17 cellular contexts compared by ENCODE assay signal in the genomic region with DNA sequence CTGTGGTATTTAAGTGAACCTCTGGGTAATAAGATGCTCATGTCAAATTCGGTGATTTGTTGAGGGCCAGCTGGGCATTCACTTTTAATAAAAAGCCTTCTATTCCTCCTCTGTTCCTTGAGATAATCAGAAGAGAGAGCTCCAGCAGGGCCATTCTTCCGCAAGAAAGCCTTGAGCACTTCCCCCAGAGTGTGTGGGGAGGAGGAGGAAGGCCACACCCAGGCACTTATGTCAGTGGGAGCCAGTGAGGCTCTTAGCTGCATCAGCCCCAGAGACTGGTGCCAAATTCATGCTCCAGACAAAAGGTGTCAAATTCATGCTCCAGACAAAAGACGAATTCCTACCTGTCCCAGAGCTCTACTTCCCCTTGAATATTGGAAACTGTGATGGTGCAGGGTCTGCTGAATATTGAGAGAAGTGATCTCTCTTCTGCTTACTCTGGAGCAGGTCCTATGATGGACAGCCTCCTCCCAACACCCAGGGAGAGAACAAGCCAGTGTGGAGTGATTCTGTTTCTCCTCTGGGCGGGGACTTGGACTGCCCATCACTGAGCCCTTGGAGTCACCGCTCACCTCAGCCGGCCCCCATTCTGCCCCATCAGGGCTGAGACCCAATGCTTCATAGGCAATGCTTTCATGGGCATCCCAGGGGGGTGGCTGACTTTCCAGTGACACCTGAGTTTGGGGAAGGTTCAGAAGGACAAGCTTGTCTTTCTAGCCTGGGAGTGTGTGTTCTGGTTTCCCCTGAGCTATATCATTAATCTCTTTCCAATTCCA.
DNase-seq lines count a peak whose midpoint lies in the region; ATAC-seq and TF ChIP-seq lines count a peak whose summit lies in the region.
"Had no signal": no experiment of that assay in that cellular context is flagged by ENCODE, and none has a peak within 500 bp of the region (broad histone marks: within the 10 kb centered on the region; RNA-seq: fewer than 3 reads in every experiment).

No MANE protein-coding gene starts in this region.

- H3K27me3 Mint-ChIP-seq in WTC11 (ENCODE audit: low read depth): no peaks in the 10 kb centered on the region
- H3K27me3 Mint-ChIP-seq in memory B cell: peaks cover 4% of the 10 kb centered on the region

- H3K9me3 ChIP-seq in gastroesophageal sphincter: no peaks in the 10 kb centered on the region
- H3K9me3 ChIP-seq: A549 had no signal

- H3K36me3 ChIP-seq in gastroesophageal sphincter: no peaks in the 10 kb centered on the region

- POLR2A ChIA-PET in WTC11 (lab: Charles Lee): no interaction called here

- H3K27ac Mint-ChIP-seq in WTC11 (no peak overlapping the region), memory B cell (peak overlapping the region; percentile 56)

- TF ChIP-seq EP300 in gastroesophageal sphincter (IDR thresholded peaks at IDR 0.05): no peak

- H3K4me1 ChIP-seq in gastroesophageal sphincter: no peaks in the 10 kb centered on the region
- H3K4me1 ChIP-seq: A549 had no signal

- ATAC-seq in WTC11: peak; percentile 50
- ATAC-seq in memory B cell (ENCODE audit: low read depth): no peak
- ATAC-seq in gastroesophageal sphincter: no peak
- no peak for ATAC-seq in HG03280 (IDR thresholded peaks at IDR 0.05; ENCODE audit: unreplicated experiment)
- ATAC-seq: A549 had no signal

- WGBS in gastroesophageal sphincter (ENCODE audit: low coverage in 1 of 2), 2 donors: 86% methylated on average over 1 to 2 of the region's 6 CpGs

- no peak overlapping the region for H3K4me3 ChIP-seq in gastroesophageal sphincter
- H3K4me3 ChIP-seq: A549 had no signal

- TF ChIP-seq POLR2A in gastroesophageal sphincter (IDR thresholded peaks at IDR 0.05): no peak

- TF ChIP-seq CTCF in C4-2B (conservative IDR thresholded peaks at IDR 0.05): no peak
- no peak for TF ChIP-seq CTCF in WTC11 (IDR thresholded peaks at IDR 0.05)
- no peak for TF ChIP-seq CTCF in gastroesophageal sphincter (IDR thresholded peaks at IDR 0.05)

- no peaks in the 10 kb centered on the region for H3K27me3 ChIP-seq in gastroesophageal sphincter

- H3K4me1 Mint-ChIP-seq in WTC11 (peaks cover 52% of the 10 kb centered on the region), memory B cell (peaks cover 29% of the 10 kb centered on the region)

- no peak overlapping the region for H3K4me3 Mint-ChIP-seq in WTC11
- no peak overlapping the region for H3K4me3 Mint-ChIP-seq in memory B cell
- H3K4me3 Mint-ChIP-seq: CD14-positive monocyte had no signal

- DNase-seq in NCI-H69 (lab: John Stamatoyannopoulos, UW) (peak; percentile 47), WTC11 (ENCODE audit: low spot score) (no peak), memory B cell (ENCODE audit: low spot score in 2 of 2) (no peak), SIG-M5 treated with dmso at 0.1 percent for 504 hours (lab: John Stamatoyannopoulos, UW; ENCODE audit: unreplicated experiment) (no peak), NCI-H1436 (lab: John Stamatoyannopoulos, UW) (no peak)
- DNase-seq: DMS 273 treated with DMSO at 0.1 percent for 48 hours; NCI-H1048; NCI-H146; NCI-H526 treated with DMSO at 0.1 percent for 48 hours; NK-92 treated with Interleukin-12 subunit alpha and Interleukin-12 subunit beta, amount 100 ng/mL, for 24 hours; RPMI8226; SIG-M5 had no signal

- CTCF ChIA-PET in WTC11 (lab: Charles Lee): interaction anchor here (1.1 to 1.5 kb wide), 2 partner anchors 10 to 79 kb away, joined by 4 read pairs; no protein-coding TSS in a partner anchor

- H3K36me3 Mint-ChIP-seq in WTC11 (no peaks in the 10 kb centered on the region), memory B cell (no peaks in the 10 kb centered on the region)
- H3K36me3 Mint-ChIP-seq: CD14-positive monocyte had no signal

- H3K27ac ChIP-seq in C4-2B (peak overlapping the region; percentile 100), gastroesophageal sphincter (no peak overlapping the region)
- H3K27ac ChIP-seq: A549 had no signal

- no peaks in the 10 kb centered on the region for H3K9me3 Mint-ChIP-seq in WTC11
- H3K9me3 Mint-ChIP-seq in memory B cell: peaks cover under 1% of the 10 kb centered on the region

TF ChIP-seq in WTC11, 78 proteins besides CTCF, POLR2A, EP300 and RAD21:
- no peak for TF ChIP-seq ELF4 (CRISPR knock-in tag; IDR thresholded peaks at IDR 0.05; ENCODE audit: low read depth)
